In the genomic region with DNA sequence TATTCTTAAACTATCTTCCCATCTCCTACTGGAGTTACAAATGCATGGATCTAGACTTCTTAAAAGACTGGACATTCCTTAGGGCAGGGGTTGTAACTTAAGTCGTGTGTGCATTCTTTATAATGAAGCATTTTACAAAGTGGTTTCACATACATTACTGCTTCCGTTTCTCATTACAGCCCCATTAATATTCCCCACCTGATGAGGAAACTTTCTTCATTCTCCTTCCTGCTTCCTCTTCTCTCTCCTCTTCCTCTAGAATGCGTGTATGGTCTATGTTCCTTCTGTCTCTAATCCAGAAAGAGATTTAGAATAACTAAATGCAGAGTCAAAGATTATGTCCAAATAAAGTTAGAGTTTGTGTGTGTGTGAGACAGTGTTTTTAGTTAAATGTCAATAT, we compare ENCODE assay signal across 10 cellular contexts. TPM values are rescaled to one million over a fixed set of nuclear protein-coding genes. Genes with fewer than 3 reads are reported as not detected.
DNase-seq lines count a peak whose midpoint lies in the region; ATAC-seq and TF ChIP-seq lines count a peak whose summit lies in the region.
"Had no signal": no experiment of that assay in that cellular context is flagged by ENCODE, and none has a peak within 500 bp of the region (broad histone marks: within the 10 kb centered on the region; RNA-seq: fewer than 3 reads in every experiment).

No MANE protein-coding gene starts in this region.

- no peak for DNase-seq in GM12865 (ENCODE audit: low read depth)
- DNase-seq in NT2/D1 (ENCODE audit: low read depth, low spot score) = no peak
- DNase-seq in dorsolateral prefrontal cortex = no peak
- no peak for DNase-seq in sigmoid colon
- DNase-seq in activated effector memory CD4-positive, alpha-beta T cell treated with anti-CD3 and anti-CD28 coated beads, Interleukin-2, amount 50 U/mL, for 16 hours = no peak
- no peak for DNase-seq in NCI-H187 treated with DMSO at 0.1 percent for 48 hours (lab: John Stamatoyannopoulos, UW)
- no peak for DNase-seq in AG08395 (ENCODE audit: low spot score)
- DNase-seq: NCI-H226; stimulated activated CD4-positive, alpha-beta T cell treated with anti-CD3 and anti-CD28 coated beads, Interleukin-1b, Interleukin-23, amount 100 ng/mL, for 48 hours had no signal

- WGBS in sigmoid colon, 2 donors = 47 to 53% methylated on average over 3 of the region's 3 CpGs

- no peak for TF ChIP-seq CTCF in GM12865 (IDR thresholded peaks at IDR 0.05; ENCODE audit: insufficient read depth, low read depth, low read length, missing control alignments)
- no peak for TF ChIP-seq CTCF in dorsolateral prefrontal cortex (IDR thresholded peaks at IDR 0.05 in 54 of 56, conservative IDR thresholded peaks at IDR 0.05 in 2 of 56; ENCODE audit: low read depth in 1 of 56, partially characterized antibody in 56 of 56)
- TF ChIP-seq CTCF in sigmoid colon (IDR thresholded peaks at IDR 0.05) = no peak

- TF ChIP-seq EP300 in sigmoid colon (IDR thresholded peaks at IDR 0.05) = no peak

- H3K36me3 ChIP-seq in NT2/D1 (ENCODE audit: insufficient read depth, insufficient read length, low read length) = peaks cover 25% of the 10 kb centered on the region
- H3K36me3 ChIP-seq in sigmoid colon = no peaks in the 10 kb centered on the region

- H3K9ac ChIP-seq in NT2/D1 (ENCODE audit: insufficient read length, low read depth) = peak overlapping the region; percentile 92

- intact Hi-C loops in dorsolateral prefrontal cortex (cut with DNase I) (loop anchor here (5.0 to 10.0 kb wide), 4 partner anchors 59 to 144 kb away; a partner anchor contains a TSS), sigmoid colon (cut with DNase I) (loop anchor here (5.0 kb wide), 1 partner anchor 461 kb away; a partner anchor contains a TSS)

- H3K4me3 ChIP-seq in GM12865 (ENCODE audit: low read depth, low read length) = peak overlapping the region; percentile 67
- H3K4me3 ChIP-seq in NT2/D1 (ENCODE audit: insufficient read length, low read depth) = no peak overlapping the region
- peak overlapping the region in 3 of 59 donors; percentile 88 to 95 (median 90) for H3K4me3 ChIP-seq in dorsolateral prefrontal cortex
- H3K4me3 ChIP-seq in sigmoid colon = peak overlapping the region in 1 of 4 donors; percentile 88

- ATAC-seq in GM18498 (IDR thresholded peaks at IDR 0.05; ENCODE audit: unreplicated experiment) = no peak

- H3K9me3 ChIP-seq in NT2/D1 (ENCODE audit: insufficient read depth, low read length) = no peaks in the 10 kb centered on the region
- H3K9me3 ChIP-seq in sigmoid colon = no peaks in the 10 kb centered on the region

- no peak for TF ChIP-seq POLR2A in sigmoid colon (IDR thresholded peaks at IDR 0.05)

- H3K27ac ChIP-seq in dorsolateral prefrontal cortex (peak overlapping the region in 55 of 59 donors; percentile 30 to 99 (median 95)), sigmoid colon (peak overlapping the region; percentile 99 to 100 (median 100))

- H3K27me3 ChIP-seq in NT2/D1 (ENCODE audit: insufficient read depth, insufficient read length) (no peaks in the 10 kb centered on the region), dorsolateral prefrontal cortex (no peaks in the 10 kb centered on the region), sigmoid colon (no peaks in the 10 kb centered on the region)

- H3K4me1 ChIP-seq in NT2/D1 (ENCODE audit: insufficient read depth, insufficient read length) = no peaks in the 10 kb centered on the region
- peaks cover 0 to 70% (median 57%) of the 10 kb centered on the region in 4 donors for H3K4me1 ChIP-seq in sigmoid colon

RNA-seq across cellular contexts. Expression of a gene that starts 1.8 kb away (rescaled TPM):
- total RNA-seq in dorsolateral prefrontal cortex (100 to 1,000 TPM; 108 to 214 (median 152) TPM), sigmoid colon (100 to 1,000 TPM; 177 to 234 (median 231) TPM)
- polyA plus RNA-seq in sigmoid colon = 100 to 1,000 TPM; 286 to 412 (median 346) TPM

RNA-seq across cellular contexts. Expression of a gene that starts 58.4 kb away (rescaled TPM):
- total RNA-seq in dorsolateral prefrontal cortex = 100 to 1,000 TPM in 97 of 120 experiments, 10 to 100 TPM in 23; 72.4 to 166 (median 118) TPM
- 10 to 100 TPM; 70.4 to 86.7 (median 75.9) TPM for total RNA-seq in sigmoid colon
- polyA plus RNA-seq in sigmoid colon = 10 to 100 TPM; 10.2 to 76.3 (median 54.9) TPM
